1 cellular context compared by ENCODE assay signal in the genomic region with DNA sequence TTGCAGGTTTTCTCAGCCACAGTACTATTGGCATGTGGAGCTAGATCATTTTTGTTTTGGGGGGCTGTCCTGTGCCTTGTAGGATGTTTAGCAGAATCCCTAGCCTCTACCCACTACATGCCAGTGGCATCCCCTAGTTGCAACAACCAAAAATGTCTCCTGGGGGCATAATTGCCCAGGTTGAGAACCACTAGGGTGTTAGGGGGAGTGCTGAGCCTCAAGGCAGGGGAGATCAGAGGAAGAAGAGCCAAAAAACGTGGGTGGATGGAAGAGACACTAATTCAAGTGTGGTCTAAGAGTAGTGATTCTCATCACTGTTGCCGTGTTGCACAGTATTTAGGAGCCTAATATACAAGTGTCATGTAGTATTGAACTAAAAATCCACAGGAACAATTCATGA.
TF ChIP-seq lines count a peak whose summit lies in the region.

No MANE protein-coding gene starts in this region.

TF ChIP-seq in GM12878, 131 proteins besides CTCF, POLR2A, EP300 and RAD21:
- no peak for TF ChIP-seq CBX5 (IDR thresholded peaks at IDR 0.05; ENCODE audit: low read depth)
- TF ChIP-seq SMC3 (IDR thresholded peaks at IDR 0.05; ENCODE audit: borderline replicate concordance, low read length): 0 out of 2 replicates have a peak, but pooled peaks have one; percentile 9
- no peak for TF ChIP-seq PAX5 (IDR thresholded peaks at IDR 0.05; ENCODE audit: borderline replicate concordance, low read depth, low read length)
